ENCODE assay signal across 1 cellular context in the genomic region with DNA sequence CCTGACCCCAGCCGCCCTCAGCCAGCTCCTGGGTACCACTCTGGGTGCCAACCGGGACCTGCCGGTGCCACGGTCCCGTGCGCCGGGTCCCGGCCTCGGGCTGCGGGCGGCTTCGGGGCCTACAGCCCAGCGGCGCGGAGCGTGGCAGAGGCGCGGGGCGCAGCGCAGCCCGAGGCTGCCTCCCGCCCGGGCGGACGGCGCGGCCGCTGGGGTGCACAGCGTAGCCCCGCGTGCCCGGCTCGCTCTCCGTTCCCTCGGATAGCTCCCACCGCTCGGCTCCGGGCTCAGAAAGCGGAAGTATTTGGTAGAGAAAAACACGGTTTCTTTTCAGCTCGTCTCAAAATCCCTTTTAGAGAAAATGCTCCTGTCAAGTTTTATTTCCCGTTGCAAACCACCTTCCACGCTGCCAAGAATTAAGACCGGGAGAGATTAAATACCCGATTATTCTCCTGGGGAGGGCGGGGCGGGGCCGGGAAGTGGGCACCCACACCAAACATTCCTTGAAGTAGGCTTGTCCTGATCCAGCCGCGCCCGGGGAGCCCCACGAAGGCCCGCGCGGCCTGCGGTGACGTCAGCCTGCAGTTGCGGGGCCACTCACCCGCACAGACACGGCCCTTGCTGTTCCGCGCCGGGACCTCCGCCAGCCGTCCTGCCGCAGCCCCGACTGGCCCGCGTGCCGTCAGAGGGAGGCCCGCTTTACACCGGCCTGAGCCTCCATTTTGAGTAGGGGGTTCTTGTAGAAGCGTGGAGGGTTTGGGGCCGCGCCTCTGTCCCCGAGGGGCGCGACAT.
A peak's percentile ranks its signal among the peaks of the same experiment; 100 is the strongest.
TF ChIP-seq lines count a peak whose summit lies in the region.

No MANE protein-coding gene starts in this region.

TF ChIP-seq in H1, 55 proteins besides CTCF, POLR2A, EP300 and RAD21:
- no peak for TF ChIP-seq CHD1 (IDR thresholded peaks at IDR 0.05; ENCODE audit: low read depth, low read length)
- TF ChIP-seq, protein P1, sequence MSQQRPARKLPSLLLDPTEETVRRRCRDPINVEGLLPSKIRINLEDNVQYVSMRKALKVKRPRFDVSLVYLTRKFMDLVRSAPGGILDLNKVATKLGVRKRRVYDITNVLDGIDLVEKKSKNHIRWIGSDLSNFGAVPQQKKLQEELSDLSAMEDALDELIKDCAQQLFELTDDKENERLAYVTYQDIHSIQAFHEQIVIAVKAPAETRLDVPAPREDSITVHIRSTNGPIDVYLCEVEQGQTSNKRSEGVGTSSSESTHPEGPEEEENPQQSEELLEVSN (IDR thresholded peaks at IDR 0.05) = 0 out of 2 replicates have a peak, but pooled peaks have one; percentile 9
- TF ChIP-seq, protein P2, sequence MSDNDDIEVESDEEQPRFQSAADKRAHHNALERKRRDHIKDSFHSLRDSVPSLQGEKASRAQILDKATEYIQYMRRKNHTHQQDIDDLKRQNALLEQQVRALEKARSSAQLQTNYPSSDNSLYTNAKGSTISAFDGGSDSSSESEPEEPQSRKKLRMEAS (IDR thresholded peaks at IDR 0.05) = 0 out of 2 replicates have a peak, but pooled peaks have one; percentile 18
- TF ChIP-seq EZH2 (IDR thresholded peaks at IDR 0.05; ENCODE audit: low read depth, low read length, severe bottlenecking) = peak; percentile 90
- peak; percentile 24 for TF ChIP-seq SUZ12 (IDR thresholded peaks at IDR 0.05; ENCODE audit: low read length)
